Comparison of ENCODE assay signal across 10 cellular contexts in genomic region chr6:14758421-14759043, GRCh38.
DNase-seq lines count a peak whose midpoint lies in the region; ATAC-seq and TF ChIP-seq lines count a peak whose summit lies in the region.
"Had no signal": no experiment of that assay in that cellular context is flagged by ENCODE, and none has a peak within 500 bp of the region (broad histone marks: within the 10 kb centered on the region; RNA-seq: fewer than 3 reads in every experiment).

No MANE protein-coding gene starts in this region.

- TF ChIP-seq CTCF in body of pancreas (IDR thresholded peaks at IDR 0.05): no peak

- ATAC-seq in body of pancreas (peak; percentile 40), GM19328 (IDR thresholded peaks at IDR 0.05; ENCODE audit: unreplicated experiment) (no peak), GM19467 (IDR thresholded peaks at IDR 0.05; ENCODE audit: unreplicated experiment) (no peak), HG02798 (IDR thresholded peaks at IDR 0.05; ENCODE audit: poor library complexity, unreplicated experiment) (no peak)

- H4K91ac ChIP-seq in trophoblast cell (ENCODE audit: low read depth, low read length): no peak overlapping the region

- no peaks in the 10 kb centered on the region for H3K79me2 ChIP-seq in trophoblast cell (ENCODE audit: control insufficient read depth, insufficient read depth, low read length, poor library complexity)

- H3K23ac ChIP-seq in trophoblast cell (ENCODE audit: low read length): no peak overlapping the region

- intact Hi-C loops in body of pancreas (cut with DNase I): no loop called here

- no peak for TF ChIP-seq POLR2A in body of pancreas (IDR thresholded peaks at IDR 0.05)

- H3K79me1 ChIP-seq in trophoblast cell (ENCODE audit: low read length): no peaks in the 10 kb centered on the region

- no peak overlapping the region for H4K12ac ChIP-seq in trophoblast cell (ENCODE audit: low read depth, low read length)

- H3K9me3 ChIP-seq in body of pancreas: no peaks in the 10 kb centered on the region
- H3K9me3 ChIP-seq in trophoblast cell (ENCODE audit: insufficient read depth, low read depth, low read length): no peaks in the 10 kb centered on the region
- H3K9me3 ChIP-seq: heart right ventricle had no signal

- WGBS in body of pancreas, 2 donors: 35 to 36% methylated on average over 8 of the region's 8 CpGs
- no CpG with 5 or more reads among the region's 8 CpGs for WGBS in trophoblast cell (ENCODE audit: extremely low coverage, insufficient coverage, insufficient read length)

- H2BK120ac ChIP-seq in trophoblast cell (ENCODE audit: insufficient read depth, low read length, poor library complexity): no peak overlapping the region

- H3K18ac ChIP-seq in trophoblast cell (ENCODE audit: low read length): no peak overlapping the region

- H3K27me3 ChIP-seq in body of pancreas: no peaks in the 10 kb centered on the region
- no peaks in the 10 kb centered on the region for H3K27me3 ChIP-seq in trophoblast cell (ENCODE audit: insufficient read depth, low read length)
- H3K27me3 ChIP-seq: heart right ventricle had no signal

- no peak overlapping the region for H2AK5ac ChIP-seq in trophoblast cell (ENCODE audit: low read length)

- H2BK12ac ChIP-seq in trophoblast cell (ENCODE audit: low read length): no peak overlapping the region

- H3K14ac ChIP-seq in trophoblast cell (ENCODE audit: low read length): no peak overlapping the region

- no peak overlapping the region for H2BK5ac ChIP-seq in trophoblast cell (ENCODE audit: low read depth, low read length, poor library complexity)

- H3K4me1 ChIP-seq in body of pancreas (no peaks in the 10 kb centered on the region), trophoblast cell (ENCODE audit: control insufficient read depth in 1 of 2, insufficient read depth in 2 of 2, low read length in 2 of 2) (peaks cover 0 to 2% of the 10 kb centered on the region in 2 experiments)

- DNase-seq in NCI-H345 (lab: John Stamatoyannopoulos, UW) (peak; percentile 32), NCI-H345 treated with DMSO at 0.1 percent for 48 hours (lab: John Stamatoyannopoulos, UW; ENCODE audit: unreplicated experiment) (no peak), NCI-H1694 treated with DMSO at 0.1 percent for 48 hours (lab: John Stamatoyannopoulos, UW) (peak; percentile 34), body of pancreas (peak in 3 of 4 donors; percentile 12 to 31 (median 22)), trophoblast cell (peak; percentile 55 to 71)
- DNase-seq: heart right ventricle; NK-92 treated with Interleukin-12 subunit alpha and Interleukin-12 subunit beta, amount 100 ng/mL, for 24 hours had no signal

- H3K36me3 ChIP-seq in body of pancreas (replicated peaks in 1 of 2; ENCODE audit: insufficient read depth in 1 of 2, low read depth in 2 of 2) (no peaks in the 10 kb centered on the region), trophoblast cell (ENCODE audit: control insufficient read depth in 1 of 2, insufficient read depth in 2 of 2, low read length in 2 of 2) (no peaks in the 10 kb centered on the region)
- H3K36me3 ChIP-seq: heart right ventricle had no signal

- H3K4ac ChIP-seq in trophoblast cell (ENCODE audit: low read depth, low read length): no peak overlapping the region

- H3K4me3 ChIP-seq in body of pancreas (no peak overlapping the region), trophoblast cell (ENCODE audit: low read depth, low read length) (no peak overlapping the region)
- H3K4me3 ChIP-seq: heart right ventricle had no signal

- H3K27ac ChIP-seq in body of pancreas (no peak overlapping the region), trophoblast cell (ENCODE audit: low read depth, low read length) (no peak overlapping the region)

- no peak overlapping the region for H4K8ac ChIP-seq in trophoblast cell (ENCODE audit: low read depth, low read length)

- H3K9ac ChIP-seq in trophoblast cell (ENCODE audit: low read length): no peak overlapping the region

- H2AFZ ChIP-seq in trophoblast cell (ENCODE audit: insufficient read depth, low read length, poor library complexity): no peak overlapping the region

- H3K4me2 ChIP-seq in trophoblast cell (ENCODE audit: low read length): no peak overlapping the region
